ENCODE assay signal across 8 cellular contexts in genomic region chrX:7147978-7148824, GRCh38. TPM values are rescaled to one million over a fixed set of nuclear protein-coding genes. Genes with fewer than 3 reads are reported as not detected.
A peak's percentile ranks its signal among the peaks of the same experiment; 100 is the strongest.
DNase-seq lines count a peak whose midpoint lies in the region; ATAC-seq lines count a peak whose summit lies in the region.

PUDP (minus strand) TSS chrX:7148153; CDS start chrX:7148113, 40 bp downstream.

- ATAC-seq in GM19035 (IDR thresholded peaks at IDR 0.05; ENCODE audit: unreplicated experiment) (peak; percentile 72), HG03280 (IDR thresholded peaks at IDR 0.05; ENCODE audit: unreplicated experiment) (peak; percentile 69)

- DNase-seq in AG20443 (ENCODE audit: low spot score) (peak; percentile 98), NCI-H446 treated with DMSO at 0.1 percent for 48 hours (lab: John Stamatoyannopoulos, UW) (peak; percentile 52), cerebellum (ENCODE audit: low spot score) (peak; percentile 83), kidney glomerular epithelial cell (lab: John Stamatoyannopoulos, UW) (peak; percentile 29)
- peak; percentile 77 for DNase-seq in activated CD4-positive, alpha-beta T cell treated with anti-CD3 and anti-CD28 coated beads for 1 hour
- peak; percentile 62 to 84 for DNase-seq in stimulated activated CD4-positive, alpha-beta T cell treated with anti-CD3 and anti-CD28 coated beads, Interleukin-15, amount 100 ng/mL, for 48 hours (ENCODE audit: low read depth in 2 of 2)

RNA-seq across cellular contexts. Expression of gene PUDP, which starts in this region (rescaled TPM):
- 10.1 TPM for total RNA-seq in cerebellum

Comparison
In these comparisons a context has a peak if more than half of its experiments do, and no peak if none do; other contexts are left out.
1. Peak in every context shown above with its lines: DNase-seq and ATAC-seq.
2. DNase-seq: peak in every context shown above with its lines; median percentile 98 in AG20443; 83 in cerebellum; 77 in activated CD4-positive, alpha-beta T cell treated with anti-CD3 and anti-CD28 coated beads for 1 hour; 73 in stimulated activated CD4-positive, alpha-beta T cell treated with anti-CD3 and anti-CD28 coated beads, Interleukin-15, amount 100 ng/mL, for 48 hours; 52 in NCI-H446 treated with DMSO at 0.1 percent for 48 hours; 29 in kidney glomerular epithelial cell.